Comparison of ENCODE assay signal across 8 cellular contexts in genomic region chr2:189952536-189953109, GRCh38.
DNase-seq lines count a peak whose midpoint lies in the region; ATAC-seq and FAIRE-seq lines count a peak whose summit lies in the region.
"Had no signal": no experiment of that assay in that cellular context is flagged by ENCODE, and none has a peak within 500 bp of the region (broad histone marks: within the 10 kb centered on the region; RNA-seq: fewer than 3 reads in every experiment).

No MANE protein-coding gene starts in this region.

- no peaks in the 10 kb centered on the region for H3K27me3 ChIP-seq in small intestine (ENCODE audit: control insufficient read depth in 2 of 2, insufficient read depth in 2 of 2, low read length in 2 of 2)

- no peaks in the 10 kb centered on the region for H3K36me3 ChIP-seq in small intestine (ENCODE audit: control insufficient read depth in 2 of 2, insufficient read depth in 2 of 2, low read length in 2 of 2)

- no peak overlapping the region for H3K4me3 ChIP-seq in small intestine (ENCODE audit: low read depth in 1 of 2, low read length in 2 of 2)

- H3K4me1 ChIP-seq in small intestine (ENCODE audit: control insufficient read depth in 2 of 2, insufficient read depth in 1 of 2, low read depth in 1 of 2, low read length in 1 of 2): no peaks in the 10 kb centered on the region

- no peak overlapping the region for H3K27ac ChIP-seq in small intestine (ENCODE audit: low read depth in 1 of 2, low read length in 1 of 2)

- DNase-seq in small intestine (no peak), NCI-H748 treated with DMSO at 0.1 percent for 48 hours (lab: John Stamatoyannopoulos, UW) (no peak), NCI-H1417 treated with DMSO at 0.1 percent for 48 hours (lab: John Stamatoyannopoulos, UW) (no peak), AG08395 (ENCODE audit: low spot score) (no peak)
- DNase-seq: erythroblast had no signal

- H3K9me3 ChIP-seq in small intestine (ENCODE audit: control insufficient read depth, low read depth): no peaks in the 10 kb centered on the region

- peak; percentile 53 for FAIRE-seq in small intestine (lab: Jason Lieb, UNC)

- ATAC-seq in GM19023 (IDR thresholded peaks at IDR 0.05; ENCODE audit: unreplicated experiment) (peak; percentile 81), HG02610 (IDR thresholded peaks at IDR 0.05; ENCODE audit: unreplicated experiment) (peak; percentile 93), HG03460 (IDR thresholded peaks at IDR 0.05; ENCODE audit: unreplicated experiment) (peak; percentile 91)

- 77 to 80% (median 78%) methylated on average over 3 of the region's 3 CpGs for WGBS in small intestine, 3 donors
